Comparison of ENCODE assay signal across 2 cellular contexts in the genomic region with DNA sequence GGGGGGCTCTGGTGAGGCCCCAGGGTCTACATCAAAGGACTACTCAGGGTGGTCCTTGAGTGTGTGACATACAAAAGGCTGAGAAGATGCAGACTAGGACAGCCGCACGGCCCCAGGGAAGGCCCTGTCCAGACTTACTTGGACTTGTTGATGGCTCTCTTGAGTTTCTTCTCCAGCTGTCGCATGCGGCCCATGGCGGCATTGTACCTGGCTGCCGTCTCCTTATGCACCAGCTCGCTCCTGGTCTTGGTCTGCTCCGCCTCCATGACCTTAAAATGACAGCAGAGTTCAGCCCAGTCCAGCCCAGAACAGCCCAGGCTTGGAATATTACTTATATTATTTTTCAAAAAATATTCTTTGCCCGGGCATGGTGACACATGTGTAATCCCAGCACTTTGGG.
TF ChIP-seq lines count a peak whose summit lies in the region.

No MANE protein-coding gene starts in this region.

TF ChIP-seq in HepG2, 621 proteins besides CTCF, POLR2A, EP300 and RAD21:
- TF ChIP-seq, protein P1, sequence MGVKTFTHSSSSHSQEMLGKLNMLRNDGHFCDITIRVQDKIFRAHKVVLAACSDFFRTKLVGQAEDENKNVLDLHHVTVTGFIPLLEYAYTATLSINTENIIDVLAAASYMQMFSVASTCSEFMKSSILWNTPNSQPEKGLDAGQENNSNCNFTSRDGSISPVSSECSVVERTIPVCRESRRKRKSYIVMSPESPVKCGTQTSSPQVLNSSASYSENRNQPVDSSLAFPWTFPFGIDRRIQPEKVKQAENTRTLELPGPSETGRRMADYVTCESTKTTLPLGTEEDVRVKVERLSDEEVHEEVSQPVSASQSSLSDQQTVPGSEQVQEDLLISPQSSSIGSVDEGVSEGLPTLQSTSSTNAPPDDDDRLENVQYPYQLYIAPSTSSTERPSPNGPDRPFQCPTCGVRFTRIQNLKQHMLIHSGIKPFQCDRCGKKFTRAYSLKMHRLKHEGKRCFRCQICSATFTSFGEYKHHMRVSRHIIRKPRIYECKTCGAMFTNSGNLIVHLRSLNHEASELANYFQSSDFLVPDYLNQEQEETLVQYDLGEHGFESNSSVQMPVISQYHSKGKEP (CRISPR knock-in tag; IDR thresholded peaks at IDR 0.05): no peak
- TF ChIP-seq ZNF138 (CRISPR knock-in tag; IDR thresholded peaks at IDR 0.05; ENCODE audit: low read depth) (no peak), HNRNPH1 (optimal IDR thresholded peaks at IDR 0.05; ENCODE audit: low read depth, low read length) (no peak), MEIS2 (CRISPR knock-in tag; IDR thresholded peaks at IDR 0.05) (no peak), FOXJ3 (CRISPR knock-in tag; IDR thresholded peaks at IDR 0.05; ENCODE audit: borderline replicate concordance) (no peak), ZNF10 (CRISPR knock-in tag; IDR thresholded peaks at IDR 0.05; ENCODE audit: borderline replicate concordance, low read depth) (no peak), ZIK1 (CRISPR knock-in tag; IDR thresholded peaks at IDR 0.05; ENCODE audit: borderline replicate concordance, low read depth) (no peak), HNRNPK (IDR thresholded peaks at IDR 0.05; ENCODE audit: low read depth, low read length, poor library complexity, severe bottlenecking) (no peak), ZSCAN9 (CRISPR knock-in tag; IDR thresholded peaks at IDR 0.05; ENCODE audit: borderline replicate concordance) (no peak), KMT2A (CRISPR knock-in tag; IDR thresholded peaks at IDR 0.05) (no peak)
- TF ChIP-seq, protein P2, sequence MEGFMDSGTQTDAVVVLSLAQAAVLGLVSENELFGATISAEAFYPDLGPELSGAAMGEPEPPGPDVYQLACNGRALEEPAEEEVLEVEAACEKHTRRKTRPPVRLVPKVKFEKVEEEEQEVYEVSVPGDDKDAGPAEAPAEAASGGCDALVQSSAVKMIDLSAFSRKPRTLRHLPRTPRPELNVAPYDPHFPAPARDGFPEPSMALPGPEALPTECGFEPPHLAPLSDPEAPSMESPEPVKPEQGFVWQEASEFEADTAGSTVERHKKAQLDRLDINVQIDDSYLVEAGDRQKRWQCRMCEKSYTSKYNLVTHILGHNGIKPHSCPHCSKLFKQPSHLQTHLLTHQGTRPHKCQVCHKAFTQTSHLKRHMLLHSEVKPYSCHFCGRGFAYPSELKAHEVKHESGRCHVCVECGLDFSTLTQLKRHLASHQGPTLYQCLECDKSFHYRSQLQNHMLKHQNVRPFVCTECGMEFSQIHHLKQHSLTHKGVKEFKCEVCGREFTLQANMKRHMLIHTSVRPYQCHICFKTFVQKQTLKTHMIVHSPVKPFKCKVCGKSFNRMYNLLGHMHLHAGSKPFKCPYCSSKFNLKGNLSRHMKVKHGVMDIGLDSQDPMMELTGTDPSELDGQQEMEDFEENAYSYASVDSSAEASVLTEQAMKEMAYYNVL (CRISPR knock-in tag; IDR thresholded peaks at IDR 0.05; ENCODE audit: borderline replicate concordance): no peak
- TF ChIP-seq, protein P3, sequence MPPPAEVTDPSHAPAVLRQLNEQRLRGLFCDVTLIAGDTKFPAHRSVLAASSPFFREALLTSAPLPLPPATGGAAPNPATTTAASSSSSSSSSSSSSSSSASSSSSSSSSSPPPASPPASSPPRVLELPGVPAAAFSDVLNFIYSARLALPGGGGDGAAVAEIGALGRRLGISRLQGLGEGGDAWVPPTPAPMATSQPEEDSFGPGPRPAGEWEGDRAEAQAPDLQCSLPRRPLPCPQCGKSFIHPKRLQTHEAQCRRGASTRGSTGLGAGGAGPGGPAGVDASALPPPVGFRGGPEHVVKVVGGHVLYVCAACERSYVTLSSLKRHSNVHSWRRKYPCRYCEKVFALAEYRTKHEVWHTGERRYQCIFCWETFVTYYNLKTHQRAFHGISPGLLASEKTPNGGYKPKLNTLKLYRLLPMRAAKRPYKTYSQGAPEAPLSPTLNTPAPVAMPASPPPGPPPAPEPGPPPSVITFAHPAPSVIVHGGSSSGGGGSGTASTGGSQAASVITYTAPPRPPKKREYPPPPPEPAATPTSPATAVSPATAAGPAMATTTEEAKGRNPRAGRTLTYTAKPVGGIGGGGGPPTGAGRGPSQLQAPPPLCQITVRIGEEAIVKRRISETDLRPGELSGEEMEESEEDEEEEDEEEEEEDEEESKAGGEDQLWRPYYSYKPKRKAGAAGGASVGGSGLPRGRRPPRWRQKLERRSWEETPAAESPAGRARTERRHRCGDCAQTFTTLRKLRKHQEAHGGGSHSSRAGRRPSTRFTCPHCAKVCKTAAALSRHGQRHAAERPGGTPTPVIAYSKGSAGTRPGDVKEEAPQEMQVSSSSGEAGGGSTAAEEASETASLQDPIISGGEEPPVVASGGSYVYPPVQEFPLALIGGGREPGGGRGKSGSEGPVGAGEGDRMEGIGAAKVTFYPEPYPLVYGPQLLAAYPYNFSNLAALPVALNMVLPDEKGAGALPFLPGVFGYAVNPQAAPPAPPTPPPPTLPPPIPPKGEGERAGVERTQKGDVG (CRISPR knock-in tag; IDR thresholded peaks at IDR 0.05; ENCODE audit: borderline replicate concordance): no peak
- TF ChIP-seq, protein P4, sequence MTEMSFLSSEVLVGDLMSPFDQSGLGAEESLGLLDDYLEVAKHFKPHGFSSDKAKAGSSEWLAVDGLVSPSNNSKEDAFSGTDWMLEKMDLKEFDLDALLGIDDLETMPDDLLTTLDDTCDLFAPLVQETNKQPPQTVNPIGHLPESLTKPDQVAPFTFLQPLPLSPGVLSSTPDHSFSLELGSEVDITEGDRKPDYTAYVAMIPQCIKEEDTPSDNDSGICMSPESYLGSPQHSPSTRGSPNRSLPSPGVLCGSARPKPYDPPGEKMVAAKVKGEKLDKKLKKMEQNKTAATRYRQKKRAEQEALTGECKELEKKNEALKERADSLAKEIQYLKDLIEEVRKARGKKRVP (CRISPR knock-in tag; IDR thresholded peaks at IDR 0.05): no peak

TF ChIP-seq in K562, 482 proteins besides CTCF, POLR2A, EP300 and RAD21:
- TF ChIP-seq POLR2G (IDR thresholded peaks at IDR 0.05; ENCODE audit: low read depth, low read length): peak; percentile 61
- TF ChIP-seq GATAD2A (IDR thresholded peaks at IDR 0.05): no peak
